Comparison of ENCODE assay signal across 19 cellular contexts in genomic region chr20:41649489-41649888, GRCh38. TPM values are rescaled to one million over a fixed set of nuclear protein-coding genes. Genes with fewer than 3 reads are reported as not detected.
DNase-seq lines count a peak whose midpoint lies in the region; ATAC-seq lines count a peak whose summit lies in the region.
"Had no signal": no experiment of that assay in that cellular context is flagged by ENCODE, and none has a peak within 500 bp of the region (broad histone marks: within the 10 kb centered on the region; RNA-seq: fewer than 3 reads in every experiment).

No MANE protein-coding gene starts in this region.

- no peaks in the 10 kb centered on the region for H3K36me3 ChIP-seq in aorta (ENCODE audit: control insufficient read depth in 1 of 2, insufficient read depth in 2 of 2, low read length in 1 of 2)
- H3K36me3 ChIP-seq: adrenal gland had no signal

- ATAC-seq in esophagus mucosa (peak; percentile 9), aorta (ENCODE audit: low FRiP score) (no peak), HG02763 (IDR thresholded peaks at IDR 0.05; ENCODE audit: unreplicated experiment) (no peak)
- ATAC-seq: HCT116 had no signal

- H3K4me1 ChIP-seq in aorta (ENCODE audit: control insufficient read depth in 1 of 2, insufficient read depth in 2 of 2, low read length in 2 of 2): no peaks in the 10 kb centered on the region
- H3K4me1 ChIP-seq: adrenal gland had no signal

- H3K4me3 ChIP-seq in aorta (ENCODE audit: low read length in 2 of 2): no peak overlapping the region
- H3K4me3 ChIP-seq: adrenal gland had no signal

- no peak overlapping the region for H3K27ac ChIP-seq in aorta (ENCODE audit: low read depth in 1 of 2, low read length in 2 of 2)
- H3K27ac ChIP-seq: adrenal gland, HL-60 had no signal

- H3K9me3 ChIP-seq in aorta (ENCODE audit: control insufficient read depth, low read length): no peaks in the 10 kb centered on the region
- H3K9me3 ChIP-seq: adrenal gland had no signal

- WGBS in aorta, 2 donors: 79 to 83% methylated on average over 3 of the region's 3 CpGs

- intact Hi-C loops in aorta (cut with DNase I): no loop called here

- DNase-seq in DMS153 treated with DMSO at 0.1 percent for 48 hours (lab: John Stamatoyannopoulos, UW; ENCODE audit: unreplicated experiment): peak; percentile 72
- peak; percentile 3 for DNase-seq in NCI-H128 (lab: John Stamatoyannopoulos, UW; ENCODE audit: unreplicated experiment)
- DNase-seq in NCI-H526 (lab: John Stamatoyannopoulos, UW): peak; percentile 69 to 83
- DNase-seq in NCI-H2227 (lab: John Stamatoyannopoulos, UW; ENCODE audit: unreplicated experiment): no peak
- no peak for DNase-seq in aorta
- no peak for DNase-seq in NCI-H2107 treated with DMSO at 0.1 percent for 48 hours (lab: John Stamatoyannopoulos, UW; ENCODE audit: unreplicated experiment)
- DNase-seq: activated CD4-positive, alpha-beta T cell treated with anti-CD3 and anti-CD28 coated beads, Interleukin-2, amount 50 U/mL, for 1 hour; activated T-cell treated with anti-CD3 and anti-CD28 coated beads, Interleukin-2, amount 50 U/mL, for 48 hours; adrenal gland; DND-41; head of caudate nucleus; Karpas-422; kidney glomerular epithelial cell; Right ventricle myocardium superior; stimulated activated CD4-positive, alpha-beta T cell treated with anti-CD3 and anti-CD28 coated beads, Interleukin-15, amount 100 ng/mL, for 24 hours had no signal

- no peaks in the 10 kb centered on the region for H3K27me3 ChIP-seq in aorta (ENCODE audit: control insufficient read depth in 1 of 2, insufficient read depth in 2 of 2, low read length in 1 of 2)
- H3K27me3 ChIP-seq: adrenal gland had no signal

RNA-seq across cellular contexts. Expression of gene CHD6, which starts 31.3 kb away (rescaled TPM):
- 16.6 TPM for total RNA-seq in esophagus mucosa
- 10 to 100 TPM; 65.9 to 72.3 TPM for total RNA-seq in aorta
- 100 to 1,000 TPM in 1 of 2 donors, 1 to 10 TPM in 1; 3.3 to 126 TPM for polyA plus RNA-seq in aorta

Comparison
In these comparisons a context has a peak if more than half of its experiments do, and no peak if none do; other contexts are left out.
1. DNase-seq: peak in DMS153 treated with DMSO at 0.1 percent for 48 hours (single experiment), NCI-H128 (single experiment) and NCI-H526 (2 of 2); none in NCI-H2227 (single experiment), aorta (0 of 2) and NCI-H2107 treated with DMSO at 0.1 percent for 48 hours (single experiment).